Comparison of ENCODE assay signal across 10 cellular contexts in the genomic region with DNA sequence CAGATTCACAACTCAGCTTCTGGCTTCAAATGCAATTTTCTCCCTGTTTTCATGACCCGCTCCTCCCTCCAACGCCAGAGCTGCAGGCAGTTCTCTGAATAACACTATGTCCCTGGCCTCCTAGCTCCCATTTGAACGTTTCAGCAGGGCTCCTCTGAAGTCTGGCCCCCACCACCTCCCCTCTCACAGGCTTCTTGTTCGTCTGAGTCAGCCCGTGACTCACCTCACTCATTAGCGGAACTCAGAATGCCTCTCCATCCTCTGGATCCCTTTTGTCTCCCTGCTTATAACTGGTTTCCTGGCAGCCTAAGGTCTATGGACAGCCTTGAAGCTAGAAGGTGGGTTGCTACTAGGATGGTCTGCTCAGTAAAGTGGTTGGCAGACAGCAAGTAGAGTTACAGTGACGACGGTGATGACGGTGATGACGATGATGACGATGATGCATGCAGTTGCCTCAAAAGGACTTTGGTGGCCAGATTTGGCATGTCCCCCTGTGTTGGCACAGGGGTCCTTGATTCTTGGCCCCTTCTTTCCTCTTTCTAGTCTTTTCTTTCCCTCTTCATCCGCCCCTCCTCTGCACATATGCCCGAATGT.
DNase-seq lines count a peak whose midpoint lies in the region; ATAC-seq, FAIRE-seq and TF ChIP-seq lines count a peak whose summit lies in the region.
"Had no signal": no experiment of that assay in that cellular context is flagged by ENCODE, and none has a peak within 500 bp of the region (broad histone marks: within the 10 kb centered on the region; RNA-seq: fewer than 3 reads in every experiment).

No MANE protein-coding gene starts in this region.

- peak; percentile 21 for DNase-seq in activated T-cell treated with anti-CD3 and anti-CD28 coated beads, Interleukin-2, amount 50 U/mL, for 1 hour
- no peak for DNase-seq in activated T-cell treated with anti-CD3 and anti-CD28 coated beads for 4 hours
- peak; percentile 93 for DNase-seq in RCC 7860 (ENCODE audit: low spot score)
- peak; percentile 86 for DNase-seq in fibroblast of villous mesenchyme (ENCODE audit: low read depth)
- DNase-seq in stimulated activated effector memory CD8-positive, alpha-beta T cell treated with anti-CD3 and anti-CD28 coated beads, Interleukin-12 subunit alpha, Interleukin-12 subunit beta, amount 100 ng/mL, for 72 hours (ENCODE audit: low spot score in 2 of 2), result no peak
- no peak for DNase-seq in activated CD8-positive, alpha-beta memory T cell treated with anti-CD3 and anti-CD28 coated beads, Interleukin-2, amount 50 U/mL, for 48 hours
- DNase-seq in NCI-H1417 treated with DMSO at 0.1 percent for 48 hours (lab: John Stamatoyannopoulos, UW), result no peak
- DNase-seq: CD8-positive, alpha-beta memory T cell; NCI-H1417 had no signal

- H3K27ac Mint-ChIP-seq in stimulated activated effector memory CD8-positive, alpha-beta T cell treated with anti-CD3 and anti-CD28 coated beads, Interleukin-12 subunit alpha, Interleukin-12 subunit beta, amount 100 ng/mL, for 72 hours, result no peak overlapping the region

- H3K4me3 Mint-ChIP-seq in stimulated activated effector memory CD8-positive, alpha-beta T cell treated with anti-CD3 and anti-CD28 coated beads, Interleukin-12 subunit alpha, Interleukin-12 subunit beta, amount 100 ng/mL, for 72 hours, result no peak overlapping the region
- H3K4me3 Mint-ChIP-seq: CD8-positive, alpha-beta memory T cell had no signal

- peak; percentile 91 for FAIRE-seq in RCC 7860 (lab: Jason Lieb, UNC)

- TF ChIP-seq CTCF in fibroblast of villous mesenchyme (IDR thresholded peaks at IDR 0.05; ENCODE audit: insufficient read depth, low read depth, low read length), result no peak

- H3K4me3 ChIP-seq in fibroblast of villous mesenchyme (ENCODE audit: low read depth, low read length), result no peak overlapping the region

- no peaks in the 10 kb centered on the region for H3K36me3 Mint-ChIP-seq in stimulated activated effector memory CD8-positive, alpha-beta T cell treated with anti-CD3 and anti-CD28 coated beads, Interleukin-12 subunit alpha, Interleukin-12 subunit beta, amount 100 ng/mL, for 72 hours
- H3K36me3 Mint-ChIP-seq: CD8-positive, alpha-beta memory T cell had no signal

- peak; percentile 42 for ATAC-seq in stimulated activated effector memory CD8-positive, alpha-beta T cell treated with anti-CD3 and anti-CD28 coated beads, Interleukin-12 subunit alpha, Interleukin-12 subunit beta, amount 100 ng/mL, for 72 hours
- no peak for ATAC-seq in GM18519 (IDR thresholded peaks at IDR 0.05; ENCODE audit: low FRiP score, unreplicated experiment)

- H3K9me3 Mint-ChIP-seq in stimulated activated effector memory CD8-positive, alpha-beta T cell treated with anti-CD3 and anti-CD28 coated beads, Interleukin-12 subunit alpha, Interleukin-12 subunit beta, amount 100 ng/mL, for 72 hours, result no peaks in the 10 kb centered on the region
- H3K9me3 Mint-ChIP-seq: CD8-positive, alpha-beta memory T cell had no signal

- H3K4me1 Mint-ChIP-seq in stimulated activated effector memory CD8-positive, alpha-beta T cell treated with anti-CD3 and anti-CD28 coated beads, Interleukin-12 subunit alpha, Interleukin-12 subunit beta, amount 100 ng/mL, for 72 hours, result no peaks in the 10 kb centered on the region
- H3K4me1 Mint-ChIP-seq: CD8-positive, alpha-beta memory T cell had no signal

Comparison
In these comparisons a context has a peak if more than half of its experiments do, and no peak if none do; other contexts are left out.
1. DNase-seq: peak in activated T-cell treated with anti-CD3 and anti-CD28 coated beads, Interleukin-2, amount 50 U/mL, for 1 hour (single experiment), RCC 7860 (single experiment) and fibroblast of villous mesenchyme (single experiment); none in activated T-cell treated with anti-CD3 and anti-CD28 coated beads for 4 hours (single experiment), stimulated activated effector memory CD8-positive, alpha-beta T cell treated with anti-CD3 and anti-CD28 coated beads, Interleukin-12 subunit alpha, Interleukin-12 subunit beta, amount 100 ng/mL, for 72 hours (0 of 2), activated CD8-positive, alpha-beta memory T cell treated with anti-CD3 and anti-CD28 coated beads, Interleukin-2, amount 50 U/mL, for 48 hours (single experiment) and NCI-H1417 treated with DMSO at 0.1 percent for 48 hours (single experiment).